ENCODE assay signal across 6 cellular contexts in genomic region chr1:155003227-155003765, GRCh38. TPM values are rescaled to one million over a fixed set of nuclear protein-coding genes. Genes with fewer than 3 reads are reported as not detected.
DNase-seq lines count a peak whose midpoint lies in the region; ATAC-seq and TF ChIP-seq lines count a peak whose summit lies in the region.

No MANE protein-coding gene starts in this region.

- H3K36me3 Mint-ChIP-seq in Calu3 (ENCODE audit: insufficient read depth, unreplicated experiment): peaks cover 63% of the 10 kb centered on the region

- H3K4me2 ChIP-seq in smooth muscle cell: peak overlapping the region; percentile 84

- peak overlapping the region; percentile 93 for H3K27ac Mint-ChIP-seq in Calu3 (ENCODE audit: unreplicated experiment)

- H3K9me3 ChIP-seq in smooth muscle cell (replicated peaks; ENCODE audit: low read depth): no peaks in the 10 kb centered on the region

- no peak for ATAC-seq in GM18868 (IDR thresholded peaks at IDR 0.05; ENCODE audit: unreplicated experiment)

- intact Hi-C loops in Calu3 (cut with micrococcal nuclease; ENCODE audit: unreplicated experiment): loop anchor here (2.0 to 10.0 kb wide), 2 partner anchors 14 to 52 kb away; partner anchors contain the start of gene ADAM15

- peak overlapping the region; percentile 45 for H3K27ac ChIP-seq in smooth muscle cell (ENCODE audit: low read depth)

- H3K4me1 Mint-ChIP-seq in Calu3 (ENCODE audit: low read depth, unreplicated experiment): peaks cover 55% of the 10 kb centered on the region

- peak overlapping the region; percentile 74 for H3K9ac ChIP-seq in smooth muscle cell (ENCODE audit: low read depth)

- peaks cover 17% of the 10 kb centered on the region for H3K4me1 ChIP-seq in smooth muscle cell (ENCODE audit: low read depth)

- no peaks in the 10 kb centered on the region for H3K36me3 ChIP-seq in smooth muscle cell (ENCODE audit: low read depth)

- no peaks in the 10 kb centered on the region for H3K9me3 Mint-ChIP-seq in Calu3 (ENCODE audit: low read depth, unreplicated experiment)

- TSS peak; percentile 51 for BruUV-seq in Calu3 (replicated peaks; lab: Mats Ljungman, UMichigan)

- under 1% methylated on average over 20 of the region's 37 CpGs for WGBS in smooth muscle cell (ENCODE audit: low lambda C conversion rate)

- CTCF ChIA-PET in Calu3 (lab: Charles Lee): interaction anchor here (0.6 to 1.4 kb wide), 5 partner anchors 12 to 67 kb away, joined by 3 to 8 read pairs (median 3); partner anchors contain the start of gene PMVK

- H3K27me3 ChIP-seq in smooth muscle cell (ENCODE audit: low read depth): no peaks in the 10 kb centered on the region

- peaks cover 10% of the 10 kb centered on the region for H3F3A ChIP-seq in smooth muscle cell (ENCODE audit: low read depth)

- H3K4me3 ChIP-seq in smooth muscle cell: peak overlapping the region; percentile 73

- DNase-seq in Calu3 (no peak), NCI-H82 treated with DMSO at 0.1 percent for 48 hours (lab: John Stamatoyannopoulos, UW; ENCODE audit: unreplicated experiment) (peak; percentile 26), erythroblast (lab: John Stamatoyannopoulos, UW) (peak; percentile 49 to 67), smooth muscle cell (lab: John Stamatoyannopoulos, UW; ENCODE audit: unreplicated experiment) (peak; percentile 51), middle frontal gyrus (ENCODE audit: extremely low spot score, low spot score) (no peak)

- H3K4me3 Mint-ChIP-seq in Calu3 (ENCODE audit: low read depth, unreplicated experiment): peak overlapping the region; percentile 94

- peaks cover 24% of the 10 kb centered on the region for H4K20me1 ChIP-seq in smooth muscle cell (ENCODE audit: low read depth)

- TF ChIP-seq CTCF in Calu3 (IDR thresholded peaks at IDR 0.05; ENCODE audit: unreplicated experiment) (no peak), smooth muscle cell (IDR thresholded peaks at IDR 0.05; ENCODE audit: borderline replicate concordance, insufficient read depth, poor library complexity, severe bottlenecking) (no peak)

- H3K79me2 ChIP-seq in smooth muscle cell (ENCODE audit: low read depth): peaks cover 40% of the 10 kb centered on the region

- H2AFZ ChIP-seq in smooth muscle cell (ENCODE audit: low read depth): peak overlapping the region; percentile 50

- peak; percentile 30 for TF ChIP-seq POLR2A in erythroblast (IDR thresholded peaks at IDR 0.05; ENCODE audit: low read length)

- H3K27me3 Mint-ChIP-seq in Calu3 (ENCODE audit: unreplicated experiment): no peaks in the 10 kb centered on the region

RNA-seq across cellular contexts. Expression of gene ZBTB7B, which starts 0.7 kb away (rescaled TPM):
- total RNA-seq in Calu3 (2022): 64.7 and 64.9 TPM in 2 replicates
- total RNA-seq in smooth muscle cell: 15.3 and 15.5 TPM in 2 replicates
- polyA plus RNA-seq in smooth muscle cell: 7.5 and 10.0 TPM in 2 replicates

RNA-seq across cellular contexts. Expression of gene LENEP, which starts 9.9 kb away (rescaled TPM):
- total RNA-seq in Calu3 (2022) (1.1 and 1.5 TPM in 2 replicates), smooth muscle cell (not detected in 2 replicates)
- not detected in 2 replicates for polyA plus RNA-seq in smooth muscle cell

RNA-seq across cellular contexts. Expression of gene FLAD1, which starts 20.2 kb away (rescaled TPM):
- total RNA-seq in Calu3 (2022): 74.3 and 75.1 TPM in 2 replicates
- total RNA-seq in smooth muscle cell: 30.7 and 31.1 TPM in 2 replicates
- 51.4 and 52.1 TPM in 2 replicates for polyA plus RNA-seq in smooth muscle cell

RNA-seq across cellular contexts. Expression of gene CKS1B, which starts 28.8 kb away (rescaled TPM):
- total RNA-seq in Calu3 (2022) (182 and 230 TPM in 2 replicates), smooth muscle cell (41.6 and 46.3 TPM in 2 replicates)
- polyA plus RNA-seq in smooth muscle cell: 115 and 116 TPM in 2 replicates

RNA-seq across cellular contexts. Expression of gene DCST2, which starts 30.3 kb away (rescaled TPM):
- total RNA-seq in Calu3 (2022) (1.4 and 1.5 TPM in 2 replicates), smooth muscle cell (1.1 TPM in 1 of 2 replicates, not detected in the other)
- 1.2 and 1.3 TPM in 2 replicates for polyA plus RNA-seq in smooth muscle cell

Comparison
In these comparisons a context has a peak if more than half of its experiments do, and no peak if none do; other contexts are left out.
1. DNase-seq: peak in NCI-H82 treated with DMSO at 0.1 percent for 48 hours (single experiment), erythroblast (2 of 2) and smooth muscle cell (single experiment); none in Calu3 (single experiment) and middle frontal gyrus (single experiment).